In the genomic region with DNA sequence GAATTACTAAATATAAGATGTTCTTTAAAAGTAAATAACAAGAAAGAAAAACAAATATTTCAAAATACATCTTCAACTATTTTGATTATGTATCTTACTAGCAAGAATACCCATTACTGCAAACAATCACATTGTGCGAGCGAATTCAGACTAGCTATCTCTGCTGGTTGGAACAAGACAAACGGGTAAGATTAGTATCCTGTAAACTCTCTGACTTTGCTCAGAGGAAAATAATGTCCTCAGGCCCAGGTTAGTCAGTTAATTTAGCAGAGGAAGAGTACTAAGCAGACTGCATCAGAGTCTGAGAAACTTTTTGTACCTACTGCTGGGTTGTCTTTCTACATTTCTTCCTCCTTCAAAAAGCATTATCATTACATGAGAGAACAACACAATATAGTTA, we compare ENCODE assay signal across 25 cellular contexts.
"Had no signal": no experiment of that assay in that cellular context is flagged by ENCODE, and none has a peak within 500 bp of the region (broad histone marks: within the 10 kb centered on the region; RNA-seq: fewer than 3 reads in every experiment).

No MANE protein-coding gene starts in this region.

- H3K27ac Mint-ChIP-seq: activated B cell treated with CpG ODN at 0.5 μM for 24 hours; activated CD8-positive, alpha-beta memory T cell treated with anti-CD3 and anti-CD28 coated beads, Interleukin-2, amount 10 ng/mL, durations not matched to agents 7 days and 5 days; activated CD8-positive, alpha-beta T cell treated with anti-CD3 and anti-CD28 coated beads, Interleukin-2, amount 10 ng/mL, durations not matched to agents 7 days and 5 days; activated naive CD4-positive, alpha-beta T cell treated with anti-CD3 and anti-CD28 coated beads, Interleukin-2, amount 10 ng/mL, durations not matched to agents 7 days and 5 days; activated naive CD8-positive, alpha-beta T cell treated with anti-CD3 and anti-CD28 coated beads, Interleukin-2, amount 10 ng/mL, durations not matched to agents 7 days and 5 days; neural progenitor cell; stimulated activated naive CD8-positive, alpha-beta T cell treated with anti-CD3 and anti-CD28 coated beads, Interleukin-15, Interleukin-2, amounts not matched to agents 100 ng/mL and 50 ng/mL, for 24 hours had no signal

- H3K4me1 ChIP-seq: esophagus muscularis mucosa, left lung, lower lobe of right lung, neural progenitor cell, right lobe of liver, upper lobe of left lung, vagina had no signal

- H3K36me3 Mint-ChIP-seq: natural killer cell had no signal

- H3K27me3 Mint-ChIP-seq: activated B cell treated with CpG ODN at 0.5 μM for 24 hours; activated CD8-positive, alpha-beta memory T cell treated with anti-CD3 and anti-CD28 coated beads, Interleukin-2, amount 10 ng/mL, durations not matched to agents 7 days and 5 days; activated naive CD4-positive, alpha-beta T cell treated with anti-CD3 and anti-CD28 coated beads, Interleukin-2, amount 10 ng/mL, durations not matched to agents 7 days and 5 days; activated naive CD8-positive, alpha-beta T cell treated with anti-CD3 and anti-CD28 coated beads, Interleukin-2, amount 10 ng/mL, durations not matched to agents 7 days and 5 days; stimulated activated naive CD8-positive, alpha-beta T cell treated with anti-CD3 and anti-CD28 coated beads, Interleukin-15, Interleukin-2, amounts not matched to agents 100 ng/mL and 50 ng/mL, for 24 hours had no signal

- H3K4me3 Mint-ChIP-seq: activated B cell treated with CpG ODN at 0.5 μM for 24 hours; activated CD8-positive, alpha-beta memory T cell treated with anti-CD3 and anti-CD28 coated beads, Interleukin-2, amount 10 ng/mL, durations not matched to agents 7 days and 5 days; activated CD8-positive, alpha-beta T cell treated with anti-CD3 and anti-CD28 coated beads, Interleukin-2, amount 10 ng/mL, durations not matched to agents 7 days and 5 days; activated naive CD4-positive, alpha-beta T cell treated with anti-CD3 and anti-CD28 coated beads, Interleukin-2, amount 10 ng/mL, durations not matched to agents 7 days and 5 days; activated naive CD8-positive, alpha-beta T cell treated with anti-CD3 and anti-CD28 coated beads, Interleukin-2, amount 10 ng/mL, durations not matched to agents 7 days and 5 days; natural killer cell; neural progenitor cell; stimulated activated naive CD8-positive, alpha-beta T cell treated with anti-CD3 and anti-CD28 coated beads, Interleukin-15, Interleukin-2, amounts not matched to agents 100 ng/mL and 50 ng/mL, for 24 hours had no signal

- H3K4me3 ChIP-seq: esophagus muscularis mucosa, heart right ventricle, left lung, lower lobe of right lung, neural progenitor cell, right lobe of liver, thoracic aorta, upper lobe of left lung, vagina had no signal

- H3K4me1 Mint-ChIP-seq: activated B cell treated with CpG ODN at 0.5 μM for 24 hours, neural progenitor cell had no signal

- H3K9me3 Mint-ChIP-seq: activated B cell treated with CpG ODN at 0.5 μM for 24 hours; activated naive CD4-positive, alpha-beta T cell treated with anti-CD3 and anti-CD28 coated beads, Interleukin-2, amount 10 ng/mL, durations not matched to agents 7 days and 5 days; activated naive CD8-positive, alpha-beta T cell treated with anti-CD3 and anti-CD28 coated beads, Interleukin-2, amount 10 ng/mL, durations not matched to agents 7 days and 5 days; natural killer cell; neural progenitor cell; stimulated activated naive CD8-positive, alpha-beta T cell treated with anti-CD3 and anti-CD28 coated beads, Interleukin-15, Interleukin-2, amounts not matched to agents 100 ng/mL and 50 ng/mL, for 24 hours had no signal

- ATAC-seq: activated CD8-positive, alpha-beta memory T cell treated with anti-CD3 and anti-CD28 coated beads, Interleukin-2, amount 10 ng/mL, durations not matched to agents 7 days and 5 days; activated CD8-positive, alpha-beta T cell treated with anti-CD3 and anti-CD28 coated beads, Interleukin-2, amount 10 ng/mL, durations not matched to agents 7 days and 5 days; heart right ventricle; left lung; lower lobe of right lung; natural killer cell; right lobe of liver had no signal

- H3K27ac ChIP-seq: brain microvascular endothelial cell, esophagus muscularis mucosa, heart right ventricle, left lung, lower lobe of right lung, neural progenitor cell, right lobe of liver, thoracic aorta, upper lobe of left lung, vagina had no signal

- H3K27me3 ChIP-seq: brain microvascular endothelial cell, esophagus muscularis mucosa, heart right ventricle, left lung, neural progenitor cell, right lobe of liver, upper lobe of left lung, vagina had no signal

- H3K9me3 ChIP-seq: esophagus muscularis mucosa, heart right ventricle, left lung, lower lobe of right lung, right lobe of liver, thoracic aorta, upper lobe of left lung, vagina had no signal

- DNase-seq: activated B cell treated with CpG ODN at 0.5 μM for 24 hours; activated CD8-positive, alpha-beta memory T cell treated with anti-CD3 and anti-CD28 coated beads, Interleukin-2, amount 10 ng/mL, durations not matched to agents 7 days and 5 days; activated CD8-positive, alpha-beta T cell treated with anti-CD3 and anti-CD28 coated beads, Interleukin-2, amount 10 ng/mL, durations not matched to agents 7 days and 5 days; activated effector memory CD4-positive, alpha-beta T cell treated with anti-CD3 and anti-CD28 coated beads, Interleukin-2, amount 50 U/mL, for 16 hours; activated naive CD4-positive, alpha-beta T cell treated with anti-CD3 and anti-CD28 coated beads, Interleukin-2, amount 10 ng/mL, durations not matched to agents 7 days and 5 days; activated naive CD8-positive, alpha-beta T cell treated with anti-CD3 and anti-CD28 coated beads, Interleukin-2, amount 10 ng/mL, durations not matched to agents 7 days and 5 days; brain microvascular endothelial cell; cortex of kidney; foreskin melanocyte; heart right ventricle; left lung; lower lobe of right lung; mesendoderm; natural killer cell; right lobe of liver; stimulated activated CD4-positive, alpha-beta T cell treated with anti-CD3 and anti-CD28 coated beads, Interleukin-12 subunit alpha, Interleukin-12 subunit beta, amount 100 ng/mL, for 4 hours; stimulated activated CD4-positive, alpha-beta T cell treated with anti-CD3 and anti-CD28 coated beads, Interleukin-4, amount 100 ng/mL, for 1 hour; SW 1271; T-helper 2 cell; upper lobe of left lung had no signal
